In genomic region chr15:99526671-99527070, GRCh38 we compare ENCODE assay signal across 21 cellular contexts.
"Had no signal": no experiment of that assay in that cellular context is flagged by ENCODE, and none has a peak within 500 bp of the region (broad histone marks: within the 10 kb centered on the region; RNA-seq: fewer than 3 reads in every experiment).

No MANE protein-coding gene starts in this region.

- H3K27ac ChIP-seq: SJSA1, SK-N-MC had no signal

- DNase-seq: Karpas-422, KG1, MG63, NCI-H1092, NCI-H1105 treated with DMSO at 0.1 percent for 48 hours, NCI-H1417 treated with DMSO at 0.1 percent for 48 hours, NCI-H146, NCI-H1694 treated with DMSO at 0.1 percent for 48 hours, NCI-H1930, NCI-H2081, NCI-H2107, NCI-H2227 treated with DMSO at 0.1 percent for 48 hours, NCI-H510A, NCI-H524 treated with DMSO at 0.1 percent for 48 hours, NCI-H69, NCI-H774, Right ventricle myocardium superior, RPMI8226, SIG-M5 had no signal

- H3K4me1 ChIP-seq: SJSA1 had no signal

- H3K27me3 ChIP-seq: MG63, SJSA1 had no signal

- H3K9me3 ChIP-seq: SJSA1 had no signal

- H3K36me3 ChIP-seq: MG63, SJSA1 had no signal

- H3K4me3 ChIP-seq: MG63, SJSA1, SK-N-MC had no signal
